Comparison of ENCODE assay signal across 1 cellular context in the genomic region with DNA sequence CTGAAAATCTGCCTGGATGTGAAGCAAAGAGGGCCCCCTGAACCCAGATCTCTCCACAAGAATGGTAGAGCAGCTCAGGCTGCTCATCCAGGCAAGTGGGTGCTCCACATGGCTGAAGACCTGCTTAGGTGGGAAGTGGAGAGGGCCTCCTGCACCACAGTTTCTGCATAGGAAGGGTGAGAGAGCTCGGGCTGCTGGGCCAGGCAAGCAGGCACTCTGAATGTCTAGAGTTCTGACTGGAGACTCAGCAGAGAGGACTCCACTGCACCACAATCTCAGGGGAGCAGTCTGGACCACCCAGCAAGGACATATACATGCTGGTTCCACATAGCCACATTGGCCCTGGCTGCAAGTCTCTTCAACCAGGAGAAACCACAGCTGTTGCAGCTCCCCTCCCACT.
TF ChIP-seq lines count a peak whose summit lies in the region.

No MANE protein-coding gene starts in this region.

TF ChIP-seq in IMR-90, 13 proteins besides CTCF, POLR2A, EP300 and RAD21:
- TF ChIP-seq CHD1 (IDR thresholded peaks at IDR 0.05; ENCODE audit: low read depth, low read length) = no peak
- TF ChIP-seq MAZ (IDR thresholded peaks at IDR 0.05; ENCODE audit: borderline replicate concordance, low read depth, low read length) = no peak
- no peak for TF ChIP-seq CEBPB (IDR thresholded peaks at IDR 0.05; ENCODE audit: low read depth, low read length)
- TF ChIP-seq MXI1 (IDR thresholded peaks at IDR 0.05; ENCODE audit: borderline replicate concordance, low read depth, low read length) = no peak
- TF ChIP-seq MAFK (IDR thresholded peaks at IDR 0.05; ENCODE audit: low read depth, low read length) = no peak
- TF ChIP-seq FOS (IDR thresholded peaks at IDR 0.05; ENCODE audit: low read depth, low read length) = no peak
- TF ChIP-seq, protein P1, sequence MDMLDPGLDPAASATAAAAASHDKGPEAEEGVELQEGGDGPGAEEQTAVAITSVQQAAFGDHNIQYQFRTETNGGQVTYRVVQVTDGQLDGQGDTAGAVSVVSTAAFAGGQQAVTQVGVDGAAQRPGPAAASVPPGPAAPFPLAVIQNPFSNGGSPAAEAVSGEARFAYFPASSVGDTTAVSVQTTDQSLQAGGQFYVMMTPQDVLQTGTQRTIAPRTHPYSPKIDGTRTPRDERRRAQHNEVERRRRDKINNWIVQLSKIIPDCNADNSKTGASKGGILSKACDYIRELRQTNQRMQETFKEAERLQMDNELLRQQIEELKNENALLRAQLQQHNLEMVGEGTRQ (IDR thresholded peaks at IDR 0.05; ENCODE audit: low read depth, low read length) = no peak
- no peak for TF ChIP-seq RFX5 (IDR thresholded peaks at IDR 0.05; ENCODE audit: low read depth, low read length)
- TF ChIP-seq BHLHE40 (IDR thresholded peaks at IDR 0.05; ENCODE audit: low read depth, low read length) = no peak
- no peak for TF ChIP-seq NFE2L2 (IDR thresholded peaks at IDR 0.05; ENCODE audit: low read depth, low read length)
- TF ChIP-seq, protein P2, sequence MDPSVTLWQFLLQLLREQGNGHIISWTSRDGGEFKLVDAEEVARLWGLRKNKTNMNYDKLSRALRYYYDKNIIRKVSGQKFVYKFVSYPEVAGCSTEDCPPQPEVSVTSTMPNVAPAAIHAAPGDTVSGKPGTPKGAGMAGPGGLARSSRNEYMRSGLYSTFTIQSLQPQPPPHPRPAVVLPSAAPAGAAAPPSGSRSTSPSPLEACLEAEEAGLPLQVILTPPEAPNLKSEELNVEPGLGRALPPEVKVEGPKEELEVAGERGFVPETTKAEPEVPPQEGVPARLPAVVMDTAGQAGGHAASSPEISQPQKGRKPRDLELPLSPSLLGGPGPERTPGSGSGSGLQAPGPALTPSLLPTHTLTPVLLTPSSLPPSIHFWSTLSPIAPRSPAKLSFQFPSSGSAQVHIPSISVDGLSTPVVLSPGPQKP (IDR thresholded peaks at IDR 0.05; ENCODE audit: borderline replicate concordance, low read depth, low read length) = no peak
- TF ChIP-seq RCOR1 (IDR thresholded peaks at IDR 0.05; ENCODE audit: insufficient replicate concordance, low read length) = no peak
- TF ChIP-seq SMC3 (IDR thresholded peaks at IDR 0.05; ENCODE audit: low read depth, low read length) = no peak
